Comparison of ENCODE assay signal across 12 cellular contexts in genomic region chr22:49968313-49968830, GRCh38. TPM values are rescaled to one million over a fixed set of nuclear protein-coding genes. Genes with fewer than 3 reads are reported as not detected.
DNase-seq lines count a peak whose midpoint lies in the region; ATAC-seq and TF ChIP-seq lines count a peak whose summit lies in the region.
"Had no signal": no experiment of that assay in that cellular context is flagged by ENCODE, and none has a peak within 500 bp of the region (broad histone marks: within the 10 kb centered on the region; RNA-seq: fewer than 3 reads in every experiment).

No MANE protein-coding gene starts in this region.

- no peak overlapping the region for H3K4me3 ChIP-seq in CD8-positive, alpha-beta T cell (ENCODE audit: low read depth, low read length)
- H3K4me3 ChIP-seq in skeletal muscle tissue (ENCODE audit: low read length in 3 of 3): no peak overlapping the region

- peaks cover 32% of the 10 kb centered on the region for H3K4me1 Mint-ChIP-seq in CD8-positive, alpha-beta T cell (ENCODE audit: low read depth)
- H3K4me1 Mint-ChIP-seq in T-helper 17 cell: peaks cover 28% of the 10 kb centered on the region

- DNase-seq in CD8-positive, alpha-beta T cell: peak in 2 of 7 experiments; percentile 20 to 47
- DNase-seq in T-helper 17 cell: no peak
- peak; percentile 31 for DNase-seq in left cardiac atrium
- no peak for DNase-seq in RPMI8226
- no peak for DNase-seq in NCI-H2227 (lab: John Stamatoyannopoulos, UW; ENCODE audit: unreplicated experiment)
- no peak for DNase-seq in GM10248 (ENCODE audit: extremely low spot score)
- no peak for DNase-seq in midbrain (lab: John Stamatoyannopoulos, UW)
- DNase-seq: amniotic stem cell, DMS79, mammary epithelial cell had no signal

- H3K9ac ChIP-seq in skeletal muscle tissue (ENCODE audit: low read depth in 1 of 3, low read length in 3 of 3): peak overlapping the region in 2 of 3 donors; percentile 82 to 85

- no peaks in the 10 kb centered on the region for H3K9me3 Mint-ChIP-seq in CD8-positive, alpha-beta T cell

- no peak for ATAC-seq in CD8-positive, alpha-beta T cell
- ATAC-seq in T-helper 17 cell (no peak), left cardiac atrium (no peak)

- no peaks in the 10 kb centered on the region for H3K27me3 ChIP-seq in CD8-positive, alpha-beta T cell (ENCODE audit: insufficient read depth, low read length)
- H3K27me3 ChIP-seq in skeletal muscle tissue (ENCODE audit: control insufficient read depth in 3 of 3, insufficient read depth in 3 of 3, low read length in 3 of 3): no peaks in the 10 kb centered on the region

- POLR2A ChIA-PET in CD8-positive, alpha-beta T cell (lab: Charles Lee): no interaction called here
- POLR2A ChIA-PET in GM10248 (lab: Yijun Ruan, JAX): interaction anchor here (0.5 to 1.0 kb wide), 2 partner anchors 8 to 22 kb away, joined by 3 read pairs; partner anchors contain the start of gene PIM3

- CTCF ChIA-PET in CD8-positive, alpha-beta T cell (lab: Charles Lee): interaction anchor here (1.4 kb wide), 1 partner anchor 15 kb away, joined by 3 read pairs; no protein-coding TSS in a partner anchor
- CTCF ChIA-PET in GM10248 (lab: Yijun Ruan, JAX): interaction anchor here (1.1 to 6.0 kb wide), 2 partner anchors 24 to 38 kb away, joined by 3 to 32 read pairs; no protein-coding TSS in a partner anchor

- H3K9me3 ChIP-seq in CD8-positive, alpha-beta T cell (ENCODE audit: low read length): no peaks in the 10 kb centered on the region
- H3K9me3 ChIP-seq in T-helper 17 cell (ENCODE audit: control insufficient read depth, low read length, poor library complexity, severe bottlenecking) (no peaks in the 10 kb centered on the region), skeletal muscle tissue (ENCODE audit: control insufficient read depth in 3 of 3, low read length in 3 of 3) (no peaks in the 10 kb centered on the region)

- no peaks in the 10 kb centered on the region for H3K27me3 Mint-ChIP-seq in CD8-positive, alpha-beta T cell (ENCODE audit: low read depth)
- H3K27me3 Mint-ChIP-seq in T-helper 17 cell: no peaks in the 10 kb centered on the region

- no peak overlapping the region for H3K27ac ChIP-seq in CD8-positive, alpha-beta T cell (ENCODE audit: low read depth, low read length)
- peak overlapping the region; percentile 90 for H3K27ac ChIP-seq in skeletal muscle tissue (ENCODE audit: low read depth, low read length)

- peaks cover 4% of the 10 kb centered on the region for H3K36me3 ChIP-seq in CD8-positive, alpha-beta T cell (ENCODE audit: insufficient read depth, low read length)
- peaks cover 5 to 12% (median 8%) of the 10 kb centered on the region in 3 donors for H3K36me3 ChIP-seq in skeletal muscle tissue (ENCODE audit: control insufficient read depth in 3 of 3, insufficient read depth in 3 of 3, low read length in 3 of 3)

- H3K4me3 Mint-ChIP-seq in CD8-positive, alpha-beta T cell: no peak overlapping the region
- peak overlapping the region; percentile 59 for H3K4me3 Mint-ChIP-seq in T-helper 17 cell

- no peak for TF ChIP-seq CTCF in CD8-positive, alpha-beta T cell (IDR thresholded peaks at IDR 0.05)
- TF ChIP-seq CTCF in GM10248 (IDR thresholded peaks at IDR 0.05; ENCODE audit: control extremely low read depth, extremely low read depth, low read depth, missing control alignments): no peak

- H3K27ac Mint-ChIP-seq in CD8-positive, alpha-beta T cell: peak overlapping the region; percentile 52
- H3K27ac Mint-ChIP-seq in T-helper 17 cell: peak overlapping the region; percentile 93

- H3K36me3 Mint-ChIP-seq in CD8-positive, alpha-beta T cell: peaks cover 9% of the 10 kb centered on the region
- H3K36me3 Mint-ChIP-seq in T-helper 17 cell (ENCODE audit: low read depth): no peaks in the 10 kb centered on the region

- intact Hi-C loops in CD8-positive, alpha-beta T cell (cut with DNase I, micrococcal nuclease): loop anchor here in 1 of 2 experiments (10.0 kb wide), 1 partner anchor 556 kb away; the partner anchor contains the start of gene SCO2
- intact Hi-C loops in left cardiac atrium (cut with DNase I): no loop called here

- peaks cover 35% of the 10 kb centered on the region for H3K4me1 ChIP-seq in CD8-positive, alpha-beta T cell (ENCODE audit: insufficient read depth, low read length)
- H3K4me1 ChIP-seq in skeletal muscle tissue (ENCODE audit: control insufficient read depth in 3 of 3, insufficient read depth in 3 of 3, low read length in 3 of 3): peaks cover 56 to 84% (median 78%) of the 10 kb centered on the region in 3 donors

RNA-seq across cellular contexts. Expression of gene PIM3, which starts 7.8 kb away (rescaled TPM):
- 100 to 1,000 TPM; 316 to 328 TPM for total RNA-seq in CD8-positive, alpha-beta T cell
- total RNA-seq in T-helper 17 cell: 100 to 1,000 TPM; 227 to 241 TPM
- total RNA-seq in left cardiac atrium: 10 to 100 TPM; 44.1 to 66.8 TPM
- 14.6 TPM for total RNA-seq in skeletal muscle tissue

RNA-seq across cellular contexts. Expression of gene IL17REL, which starts 44.2 kb away (rescaled TPM):
- total RNA-seq in CD8-positive, alpha-beta T cell: not detected
- total RNA-seq in T-helper 17 cell (not detected), left cardiac atrium (not detected), skeletal muscle tissue (not detected)
- total RNA-seq: mammary epithelial cell, NCI-H460 had no signal

RNA-seq across cellular contexts. Expression of gene CRELD2, which starts 49.9 kb away (rescaled TPM):
- 10 to 100 TPM; 26.3 to 28.1 TPM for total RNA-seq in CD8-positive, alpha-beta T cell
- total RNA-seq in T-helper 17 cell (10 to 100 TPM; 28.1 to 36.7 TPM), left cardiac atrium (10 to 100 TPM; 30.1 to 43.7 TPM), skeletal muscle tissue (13.0 TPM)

RNA-seq across cellular contexts. Expression of gene ALG12, which starts 50.1 kb away (rescaled TPM):
- 10 to 100 TPM; 11.4 to 15.2 TPM for total RNA-seq in CD8-positive, alpha-beta T cell
- total RNA-seq in T-helper 17 cell: 10 to 100 TPM; 13.7 to 15.4 TPM
- total RNA-seq in left cardiac atrium: 10 to 100 TPM; 15.3 to 15.9 TPM
- total RNA-seq in skeletal muscle tissue: 9.9 TPM
